ENCODE assay signal across 10 cellular contexts in the genomic region with DNA sequence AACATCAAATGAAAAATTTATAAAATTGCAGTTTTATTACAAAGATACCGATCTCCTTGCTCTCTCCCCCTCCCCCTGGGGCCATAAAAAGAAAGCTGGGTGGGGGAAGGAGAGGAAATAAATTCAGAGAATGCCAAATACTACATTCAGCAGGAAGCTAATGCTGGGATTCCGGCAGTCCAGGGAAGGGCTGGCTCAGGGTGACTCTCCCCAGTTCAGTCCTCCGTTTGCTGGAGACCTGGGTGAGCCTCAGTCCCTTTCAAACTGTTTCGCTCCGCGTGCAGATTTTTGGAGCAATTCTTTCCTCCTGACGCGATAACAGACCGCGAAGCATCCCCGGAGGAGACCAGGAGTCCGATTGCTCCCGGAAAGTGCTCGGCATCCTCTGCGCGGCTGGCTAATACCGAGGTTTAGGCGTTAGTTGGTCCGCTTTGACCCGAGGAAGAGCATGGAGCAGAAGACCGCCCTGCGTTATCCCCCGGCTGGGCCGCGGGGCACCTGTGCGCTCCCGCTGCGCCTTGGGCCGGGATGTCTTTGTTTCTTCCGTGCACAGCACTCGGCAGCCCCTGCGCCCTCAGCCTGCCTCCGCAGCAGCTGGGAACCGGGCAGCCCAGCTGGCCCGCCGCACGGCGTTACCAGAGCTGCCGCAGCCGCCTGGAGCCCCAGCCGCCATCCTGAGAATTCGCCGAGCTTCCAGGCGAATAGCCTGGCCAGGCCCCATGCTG. TPM values are rescaled to one million over a fixed set of nuclear protein-coding genes. Genes with fewer than 3 reads are reported as not detected.
A peak's percentile ranks its signal among the peaks of the same experiment; 100 is the strongest.
DNase-seq lines count a peak whose midpoint lies in the region; ATAC-seq and TF ChIP-seq lines count a peak whose summit lies in the region.
"Had no signal": no experiment of that assay in that cellular context is flagged by ENCODE, and none has a peak within 500 bp of the region (broad histone marks: within the 10 kb centered on the region; RNA-seq: fewer than 3 reads in every experiment).

No MANE protein-coding gene starts in this region.

- H3K4me2 ChIP-seq in GM23338, result peak overlapping the region; percentile 71

- H3K27ac ChIP-seq in GM23338 (ENCODE audit: low read depth) (no peak overlapping the region), brain microvascular endothelial cell (no peak overlapping the region)

- no peaks in the 10 kb centered on the region for H3K79me2 ChIP-seq in GM23338 (replicated peaks; ENCODE audit: insufficient read depth)

- H3K27me3 Mint-ChIP-seq in GM23338 (ENCODE audit: insufficient read depth, low read depth, poor library complexity), result peaks cover 100% of the 10 kb centered on the region
- H3K27me3 Mint-ChIP-seq in activated CD4-positive, alpha-beta memory T cell treated with anti-CD3 and anti-CD28 coated beads for 36 hours, result peaks cover 30% of the 10 kb centered on the region

- peaks cover 30% of the 10 kb centered on the region for H3K4me1 ChIP-seq in GM23338 (ENCODE audit: insufficient read depth)

- H3K9me3 Mint-ChIP-seq in GM23338, result peaks cover 7% of the 10 kb centered on the region; the same call in 2 of the 3 replicates
- H3K9me3 Mint-ChIP-seq in activated CD4-positive, alpha-beta memory T cell treated with anti-CD3 and anti-CD28 coated beads for 36 hours, result no peaks in the 10 kb centered on the region

- no peak overlapping the region for H3K4me3 Mint-ChIP-seq in GM23338
- H3K4me3 Mint-ChIP-seq in activated CD4-positive, alpha-beta memory T cell treated with anti-CD3 and anti-CD28 coated beads for 36 hours, result no peak overlapping the region

- no peak for TF ChIP-seq CTCF in GM23338 (conservative IDR thresholded peaks at IDR 0.05; ENCODE audit: low read depth in 2 of 2)
- no peak for TF ChIP-seq CTCF in brain microvascular endothelial cell (IDR thresholded peaks at IDR 0.05; ENCODE audit: low read depth, low read length, missing control alignments)

- H4K20me1 ChIP-seq in GM23338 (replicated peaks; ENCODE audit: insufficient read depth), result peaks cover 76% of the 10 kb centered on the region

- H3K9me2 ChIP-seq in GM23338 (ENCODE audit: insufficient read depth), result no peaks in the 10 kb centered on the region

- intact Hi-C loops in sciatic nerve (cut with DNase I), result no loop called here
- intact Hi-C loops in activated CD4-positive, alpha-beta memory T cell treated with anti-CD3 and anti-CD28 coated beads for 36 hours (cut with micrococcal nuclease), result no loop called here

- ATAC-seq in GM23338, result peak; percentile 57
- peak; percentile 11 for ATAC-seq in sciatic nerve
- no peak for ATAC-seq in GM21786 (IDR thresholded peaks at IDR 0.05; ENCODE audit: unreplicated experiment)
- no peak for ATAC-seq in GM21360 (IDR thresholded peaks at IDR 0.05; ENCODE audit: unreplicated experiment)
- no peak for ATAC-seq in HG03039 (IDR thresholded peaks at IDR 0.05; ENCODE audit: unreplicated experiment)

- CTCF ChIA-PET in activated CD4-positive, alpha-beta memory T cell treated with anti-CD3 and anti-CD28 coated beads for 36 hours (lab: Charles Lee), result no interaction called here

- H3K36me3 ChIP-seq in GM23338 (ENCODE audit: insufficient read depth) (no peaks in the 10 kb centered on the region), brain microvascular endothelial cell (replicated peaks) (no peaks in the 10 kb centered on the region)

- H3K4me1 Mint-ChIP-seq in GM23338, result peaks cover 28% of the 10 kb centered on the region
- peaks cover 19% of the 10 kb centered on the region for H3K4me1 Mint-ChIP-seq in activated CD4-positive, alpha-beta memory T cell treated with anti-CD3 and anti-CD28 coated beads for 36 hours (ENCODE audit: low read depth)

- H3K4me3 ChIP-seq in GM23338, result peak overlapping the region; percentile 41
- peak overlapping the region; percentile 38 for H3K4me3 ChIP-seq in brain microvascular endothelial cell (ENCODE audit: low read depth, low read length)

- H3F3A ChIP-seq in GM23338 (replicated peaks; ENCODE audit: low read depth), result peaks cover 46% of the 10 kb centered on the region

- DNase-seq in GM23338 (ENCODE audit: low spot score), result peak; percentile 80
- no peak for DNase-seq in brain microvascular endothelial cell
- peak; percentile 72 for DNase-seq in left kidney (ENCODE audit: low read depth, low spot score)
- DNase-seq in sciatic nerve (ENCODE audit: low spot score), result peak; percentile 59
- no peak for DNase-seq in activated CD4-positive, alpha-beta memory T cell treated with anti-CD3 and anti-CD28 coated beads for 36 hours

- H2AFZ ChIP-seq in GM23338, result no peak overlapping the region; the same call in 1 of the 2 replicates

- H3K27ac Mint-ChIP-seq in GM23338, result no peak overlapping the region
- H3K27ac Mint-ChIP-seq in activated CD4-positive, alpha-beta memory T cell treated with anti-CD3 and anti-CD28 coated beads for 36 hours, result no peak overlapping the region

- POLR2A ChIA-PET in activated CD4-positive, alpha-beta memory T cell treated with anti-CD3 and anti-CD28 coated beads for 36 hours (lab: Charles Lee), result no interaction called here

- no peaks in the 10 kb centered on the region; the same call in 2 of the 3 replicates for H3K36me3 Mint-ChIP-seq in GM23338 (ENCODE audit: low read depth)
- H3K36me3 Mint-ChIP-seq in activated CD4-positive, alpha-beta memory T cell treated with anti-CD3 and anti-CD28 coated beads for 36 hours, result peaks cover 6% of the 10 kb centered on the region

- in situ Hi-C loops in brain microvascular endothelial cell (cut with HindIII; ENCODE audit: low pct_ligation_motif_present, low sequenced_read_pairs), result no loop called here

- peaks cover 100% of the 10 kb centered on the region for H3K27me3 ChIP-seq in GM23338 (ENCODE audit: insufficient read depth)
- H3K27me3 ChIP-seq in brain microvascular endothelial cell (replicated peaks), result peaks cover 98% of the 10 kb centered on the region

TF ChIP-seq in GM23338, 12 proteins besides CTCF, POLR2A, EP300 and RAD21 (continues in another document):
- TF ChIP-seq, protein P1, sequence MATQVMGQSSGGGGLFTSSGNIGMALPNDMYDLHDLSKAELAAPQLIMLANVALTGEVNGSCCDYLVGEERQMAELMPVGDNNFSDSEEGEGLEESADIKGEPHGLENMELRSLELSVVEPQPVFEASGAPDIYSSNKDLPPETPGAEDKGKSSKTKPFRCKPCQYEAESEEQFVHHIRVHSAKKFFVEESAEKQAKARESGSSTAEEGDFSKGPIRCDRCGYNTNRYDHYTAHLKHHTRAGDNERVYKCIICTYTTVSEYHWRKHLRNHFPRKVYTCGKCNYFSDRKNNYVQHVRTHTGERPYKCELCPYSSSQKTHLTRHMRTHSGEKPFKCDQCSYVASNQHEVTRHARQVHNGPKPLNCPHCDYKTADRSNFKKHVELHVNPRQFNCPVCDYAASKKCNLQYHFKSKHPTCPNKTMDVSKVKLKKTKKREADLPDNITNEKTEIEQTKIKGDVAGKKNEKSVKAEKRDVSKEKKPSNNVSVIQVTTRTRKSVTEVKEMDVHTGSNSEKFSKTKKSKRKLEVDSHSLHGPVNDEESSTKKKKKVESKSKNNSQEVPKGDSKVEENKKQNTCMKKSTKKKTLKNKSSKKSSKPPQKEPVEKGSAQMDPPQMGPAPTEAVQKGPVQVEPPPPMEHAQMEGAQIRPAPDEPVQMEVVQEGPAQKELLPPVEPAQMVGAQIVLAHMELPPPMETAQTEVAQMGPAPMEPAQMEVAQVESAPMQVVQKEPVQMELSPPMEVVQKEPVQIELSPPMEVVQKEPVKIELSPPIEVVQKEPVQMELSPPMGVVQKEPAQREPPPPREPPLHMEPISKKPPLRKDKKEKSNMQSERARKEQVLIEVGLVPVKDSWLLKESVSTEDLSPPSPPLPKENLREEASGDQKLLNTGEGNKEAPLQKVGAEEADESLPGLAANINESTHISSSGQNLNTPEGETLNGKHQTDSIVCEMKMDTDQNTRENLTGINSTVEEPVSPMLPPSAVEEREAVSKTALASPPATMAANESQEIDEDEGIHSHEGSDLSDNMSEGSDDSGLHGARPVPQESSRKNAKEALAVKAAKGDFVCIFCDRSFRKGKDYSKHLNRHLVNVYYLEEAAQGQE (IDR thresholded peaks at IDR 0.05; ENCODE audit: unreplicated experiment), result no peak
- TF ChIP-seq STAT1 (IDR thresholded peaks at IDR 0.05; ENCODE audit: unreplicated experiment) (no peak), ZNF114 (CRISPR knock-in tag; IDR thresholded peaks at IDR 0.05) (no peak), JUNB (IDR thresholded peaks at IDR 0.05; ENCODE audit: unreplicated experiment) (no peak), EZH2 (IDR thresholded peaks at IDR 0.05; ENCODE audit: low read depth, unreplicated experiment) (peak; percentile 62), EZH2phosphoT487 (IDR thresholded peaks at IDR 0.05; ENCODE audit: unreplicated experiment) (peak; percentile 93), CREB1 (CRISPR knock-in tag; IDR thresholded peaks at IDR 0.05; ENCODE audit: low read depth) (no peak), POLR2AphosphoS5 (IDR thresholded peaks at IDR 0.05; ENCODE audit: low read depth) (no peak), ZNF331 (CRISPR knock-in tag; IDR thresholded peaks at IDR 0.05; ENCODE audit: low read depth) (no peak)

RNA-seq across cellular contexts. Expression of a gene that starts 3.9 kb away (rescaled TPM):
- not detected in 2 replicates for total RNA-seq in GM23338 (2014; rRNA removed; shearing (Covaris generic))
- polyA plus RNA-seq in GM23338 (2016; fragmentation: Nextera tagmentation; extraction: Ambion mirVana), result not detected in 2 replicates
- 3.9 TPM for total RNA-seq in sciatic nerve
- not detected for total RNA-seq in activated CD4-positive, alpha-beta memory T cell treated with anti-CD3 and anti-CD28 coated beads for 36 hours
- total RNA-seq: T-helper 2 cell treated with Interferon-gamma antibody and Interleukin-4, amounts not matched to agents 100 ng/mL and 5 ng/mL, for 36 hours had no signal

RNA-seq across cellular contexts. Expression of a gene that starts 10.5 kb away (rescaled TPM):
- not detected in 2 replicates for total RNA-seq in GM23338 (2014; rRNA removed; shearing (Covaris generic))
- polyA plus RNA-seq in GM23338 (2016; fragmentation: Nextera tagmentation; extraction: Ambion mirVana), result not detected in 2 replicates
- total RNA-seq in sciatic nerve, result 0.98 TPM
- under 1 TPM; 0.29 to 0.43 TPM for total RNA-seq in activated CD4-positive, alpha-beta memory T cell treated with anti-CD3 and anti-CD28 coated beads for 36 hours

RNA-seq across cellular contexts. Expression of a gene that starts 24.2 kb away (rescaled TPM):
- not detected in 2 replicates for total RNA-seq in GM23338 (2014; rRNA removed; shearing (Covaris generic))
- not detected in 2 replicates for polyA plus RNA-seq in GM23338 (2016; fragmentation: Nextera tagmentation; extraction: Ambion mirVana)
- total RNA-seq in sciatic nerve, result 10.0 TPM
- total RNA-seq in activated CD4-positive, alpha-beta memory T cell treated with anti-CD3 and anti-CD28 coated beads for 36 hours, result not detected
- total RNA-seq: mononuclear cell had no signal

RNA-seq across cellular contexts. Expression of a gene that starts 37.1 kb away (rescaled TPM):
- not detected in 2 replicates for total RNA-seq in GM23338 (2014; rRNA removed; shearing (Covaris generic))
- polyA plus RNA-seq in GM23338 (2016; fragmentation: Nextera tagmentation; extraction: Ambion mirVana), result not detected in 2 replicates
- total RNA-seq in sciatic nerve, result 20.1 TPM
- total RNA-seq in activated CD4-positive, alpha-beta memory T cell treated with anti-CD3 and anti-CD28 coated beads for 36 hours, result not detected
- total RNA-seq: T-helper 2 cell treated with Interferon-gamma antibody and Interleukin-4, amounts not matched to agents 100 ng/mL and 5 ng/mL, for 36 hours had no signal

RNA-seq across cellular contexts. Expression of a gene that starts 41.2 kb away (rescaled TPM):
- not detected in 2 replicates for total RNA-seq in GM23338 (2014; rRNA removed; shearing (Covaris generic))
- polyA plus RNA-seq in GM23338 (2016; fragmentation: Nextera tagmentation; extraction: Ambion mirVana), result not detected in 2 replicates
- 15.8 TPM for total RNA-seq in sciatic nerve
- total RNA-seq in activated CD4-positive, alpha-beta memory T cell treated with anti-CD3 and anti-CD28 coated beads for 36 hours, result not detected
- total RNA-seq: mononuclear cell; T-helper 2 cell treated with Interferon-gamma antibody and Interleukin-4, amounts not matched to agents 100 ng/mL and 5 ng/mL, for 36 hours had no signal

Comparison
In these comparisons a context has a peak if more than half of its experiments do, and no peak if none do; other contexts are left out.
1. ATAC-seq: peak in GM23338 (single experiment) and sciatic nerve (single experiment); none in GM21786 (single experiment), GM21360 (single experiment) and HG03039 (single experiment).
2. DNase-seq: peak in GM23338 (single experiment), left kidney (single experiment) and sciatic nerve (single experiment); none in brain microvascular endothelial cell (single experiment) and activated CD4-positive, alpha-beta memory T cell treated with anti-CD3 and anti-CD28 coated beads for 36 hours (single experiment).
3. RNA of a gene that starts 24.2 kb away (total RNA-seq): 10.0 TPM in sciatic nerve (single experiment); not detected in GM23338 and not detected in activated CD4-positive, alpha-beta memory T cell treated with anti-CD3 and anti-CD28 coated beads for 36 hours; every median in the first group is over 10 times any median in the second.